In the genomic region with DNA sequence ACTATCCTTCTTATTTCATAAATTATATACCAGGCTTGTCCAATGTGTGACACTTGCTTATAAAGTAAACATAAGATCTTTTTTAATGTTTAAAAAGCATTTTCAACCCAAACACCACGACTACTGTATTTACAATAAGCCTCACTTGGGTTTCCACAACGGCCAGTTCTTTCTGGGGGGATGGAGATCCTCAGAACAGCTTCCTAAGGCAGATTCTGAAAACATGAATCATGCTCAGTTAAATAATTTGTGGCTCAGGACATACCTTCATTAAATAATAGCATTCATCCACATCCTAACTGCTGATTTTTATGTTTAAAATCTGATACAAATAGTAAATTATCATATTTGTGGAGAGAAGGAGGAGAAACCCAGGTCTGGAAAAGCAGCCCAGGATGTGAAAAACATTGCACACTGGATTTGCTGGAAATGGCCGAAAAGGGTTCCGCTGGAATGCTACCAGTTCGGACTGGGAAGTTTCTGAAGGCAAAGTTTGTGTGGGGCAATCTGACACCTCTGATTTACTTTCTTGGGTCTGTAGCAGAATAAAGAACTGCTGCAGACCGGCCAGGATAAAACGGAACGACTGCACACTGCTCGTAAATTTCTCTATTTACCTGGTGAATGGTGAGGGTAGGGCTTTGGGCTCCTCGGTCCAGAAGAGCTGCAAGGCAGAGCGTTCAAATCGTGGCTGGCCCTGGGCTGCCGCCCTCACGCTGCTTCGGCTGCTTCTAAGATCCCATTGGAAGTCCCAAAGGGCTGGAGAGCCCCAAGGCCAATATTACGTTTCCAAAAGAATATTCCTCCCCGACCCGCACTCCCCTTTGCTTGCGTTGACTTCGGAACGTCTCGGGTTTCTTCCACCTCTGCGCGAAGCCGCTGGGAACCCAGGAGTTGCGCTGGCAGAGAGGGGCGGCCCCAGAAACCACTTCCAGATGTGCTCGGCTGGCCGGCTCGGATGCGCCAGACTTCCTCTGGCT, we compare ENCODE assay signal across 8 cellular contexts. TPM values are rescaled to one million over a fixed set of nuclear protein-coding genes. Genes with fewer than 3 reads are reported as not detected.
DNase-seq lines count a peak whose midpoint lies in the region; ATAC-seq and TF ChIP-seq lines count a peak whose summit lies in the region.

GLT8D2 (minus strand) TSS at position 910 of the 980 bp plus-strand sequence. CDS start 30,539 bp downstream, outside the sequence.

- H3K4me1 ChIP-seq in BLaER1 treated with 17β-estradiol and CSF1 and Interleukin-3, amounts not matched to agents 10 nM and 100 nM: peaks cover 0 to 14% (median 7%) of the 10 kb centered on the region in 10 experiments; a peak in 10 of 20 replicates
- no peaks in the 10 kb centered on the region for H3K4me1 ChIP-seq in urinary bladder (ENCODE audit: insufficient read depth)

- H3K27ac Mint-ChIP-seq in mesothelial cell of epicardium: peak within 1 kb of the TSS; percentile 86

- H3K4me2 ChIP-seq in BLaER1 treated with 17β-estradiol and CSF1 and Interleukin-3, amounts not matched to agents 10 nM and 100 nM: peak within 1 kb of the TSS; percentile 30 to 58 (median 52)

- H3K9me3 Mint-ChIP-seq in mesothelial cell of epicardium: peaks cover 7% of the 10 kb centered on the region

- peaks cover under 1% of the 10 kb centered on the region for H3K36me3 Mint-ChIP-seq in mesothelial cell of epicardium

- H4K20me1 ChIP-seq in BLaER1 treated with 17β-estradiol and CSF1 and Interleukin-3, amounts not matched to agents 10 nM and 100 nM: no peaks in the 10 kb centered on the region

- ATAC-seq in GM21576 (IDR thresholded peaks at IDR 0.05; ENCODE audit: unreplicated experiment): no peak
- ATAC-seq in GM19324 (IDR thresholded peaks at IDR 0.05; ENCODE audit: low FRiP score, unreplicated experiment): no peak

- H3K27ac ChIP-seq in BLaER1 treated with 17β-estradiol and CSF1 and Interleukin-3, amounts not matched to agents 10 nM and 100 nM: no peak within 1 kb of the TSS
- H3K27ac ChIP-seq in urinary bladder (ENCODE audit: low read depth): peak within 1 kb of the TSS; percentile 62

- H3K27me3 Mint-ChIP-seq in mesothelial cell of epicardium (ENCODE audit: low read depth): peaks cover 34% of the 10 kb centered on the region

- no peaks in the 10 kb centered on the region for H3K9me3 ChIP-seq in BLaER1 treated with 17β-estradiol and CSF1 and Interleukin-3, amounts not matched to agents 10 nM and 100 nM (replicated peaks in 1 of 11)

- WGBS in urinary bladder: 3% methylated on average over 31 of the region's 31 CpGs

- peaks cover 26% of the 10 kb centered on the region for H3K4me1 Mint-ChIP-seq in mesothelial cell of epicardium

- H3K9ac ChIP-seq in BLaER1 treated with 17β-estradiol and CSF1 and Interleukin-3, amounts not matched to agents 10 nM and 100 nM: no peak within 1 kb of the TSS

- H3K27me3 ChIP-seq in BLaER1 treated with 17β-estradiol and CSF1 and Interleukin-3, amounts not matched to agents 10 nM and 100 nM: peaks cover 11 to 22% (median 17%) of the 10 kb centered on the region in 11 experiments

- H3K36me3 ChIP-seq in BLaER1 treated with 17β-estradiol and CSF1 and Interleukin-3, amounts not matched to agents 10 nM and 100 nM: no peaks in the 10 kb centered on the region
- no peaks in the 10 kb centered on the region for H3K36me3 ChIP-seq in urinary bladder (ENCODE audit: insufficient read depth)

- peak within 1 kb of the TSS in 1 of 10 experiments; percentile 29; a peak in 1 of 20 replicates for H3K4me3 ChIP-seq in BLaER1 treated with 17β-estradiol and CSF1 and Interleukin-3, amounts not matched to agents 10 nM and 100 nM
- H3K4me3 ChIP-seq in urinary bladder (ENCODE audit: low read depth, low read length): peak within 1 kb of the TSS; percentile 43

- H3K4me3 Mint-ChIP-seq in mesothelial cell of epicardium: peak within 1 kb of the TSS; percentile 78

- DNase-seq in NCI-H1105 treated with DMSO at 0.1 percent for 48 hours (lab: John Stamatoyannopoulos, UW) (peak; percentile 25), ecto neural progenitor cell (ENCODE audit: low spot score) (peak; percentile 81), mesothelial cell of epicardium (ENCODE audit: low spot score in 2 of 2, unreplicated experiment in 2 of 2) (peak; percentile 39 to 71), middle frontal gyrus (ENCODE audit: extremely low spot score, low spot score) (no peak)

- TF ChIP-seq CTCF in mesothelial cell of epicardium (IDR thresholded peaks at IDR 0.05; ENCODE audit: unreplicated experiment): no peak

RNA-seq across cellular contexts. Expression of gene GLT8D2, which starts in this region (rescaled TPM):
- 10.1 to 13.1 TPM (median 11.1 TPM) in 3 replicates for total RNA-seq in mesothelial cell of epicardium
- total RNA-seq in urinary bladder: 101 TPM
- polyA plus RNA-seq in urinary bladder: 37.2 TPM
